In the genomic region with DNA sequence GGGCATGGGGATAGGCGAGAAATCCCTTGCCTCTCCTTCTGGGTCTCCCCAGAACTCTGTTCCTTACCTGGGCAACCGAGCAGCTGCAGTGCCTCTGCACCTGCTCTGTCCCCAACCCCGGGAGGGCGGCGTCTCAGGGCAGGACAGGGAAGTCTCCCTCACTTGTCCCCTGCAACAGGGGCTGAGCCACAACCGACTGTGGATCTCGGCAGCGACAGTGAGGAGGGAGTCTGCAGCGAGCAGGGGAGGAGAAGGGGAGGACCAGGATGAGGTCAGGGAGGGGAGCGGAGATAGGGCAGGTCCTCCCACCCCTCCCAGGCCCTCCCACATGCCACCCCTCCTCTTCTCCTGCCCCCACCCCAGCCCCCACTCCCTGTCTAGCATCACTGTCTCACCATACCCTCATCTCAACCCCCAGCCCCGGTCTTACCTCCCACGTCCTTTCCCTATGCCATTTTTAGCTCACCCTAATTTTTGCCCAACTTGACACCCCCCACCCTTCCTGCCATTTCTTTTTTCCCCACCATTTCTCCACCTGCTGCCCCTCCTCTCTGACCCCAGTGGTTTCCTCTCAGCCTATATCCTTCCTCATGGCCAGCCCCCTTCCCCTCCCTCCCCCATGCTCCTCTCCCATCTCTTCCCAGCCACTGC, we compare ENCODE assay signal across 9 cellular contexts. TPM values are rescaled to one million over a fixed set of nuclear protein-coding genes. Genes with fewer than 3 reads are reported as not detected.
DNase-seq lines count a peak whose midpoint lies in the region; TF ChIP-seq lines count a peak whose summit lies in the region.
"Had no signal": no experiment of that assay in that cellular context is flagged by ENCODE, and none has a peak within 500 bp of the region (broad histone marks: within the 10 kb centered on the region; RNA-seq: fewer than 3 reads in every experiment).

A gene with protein sequence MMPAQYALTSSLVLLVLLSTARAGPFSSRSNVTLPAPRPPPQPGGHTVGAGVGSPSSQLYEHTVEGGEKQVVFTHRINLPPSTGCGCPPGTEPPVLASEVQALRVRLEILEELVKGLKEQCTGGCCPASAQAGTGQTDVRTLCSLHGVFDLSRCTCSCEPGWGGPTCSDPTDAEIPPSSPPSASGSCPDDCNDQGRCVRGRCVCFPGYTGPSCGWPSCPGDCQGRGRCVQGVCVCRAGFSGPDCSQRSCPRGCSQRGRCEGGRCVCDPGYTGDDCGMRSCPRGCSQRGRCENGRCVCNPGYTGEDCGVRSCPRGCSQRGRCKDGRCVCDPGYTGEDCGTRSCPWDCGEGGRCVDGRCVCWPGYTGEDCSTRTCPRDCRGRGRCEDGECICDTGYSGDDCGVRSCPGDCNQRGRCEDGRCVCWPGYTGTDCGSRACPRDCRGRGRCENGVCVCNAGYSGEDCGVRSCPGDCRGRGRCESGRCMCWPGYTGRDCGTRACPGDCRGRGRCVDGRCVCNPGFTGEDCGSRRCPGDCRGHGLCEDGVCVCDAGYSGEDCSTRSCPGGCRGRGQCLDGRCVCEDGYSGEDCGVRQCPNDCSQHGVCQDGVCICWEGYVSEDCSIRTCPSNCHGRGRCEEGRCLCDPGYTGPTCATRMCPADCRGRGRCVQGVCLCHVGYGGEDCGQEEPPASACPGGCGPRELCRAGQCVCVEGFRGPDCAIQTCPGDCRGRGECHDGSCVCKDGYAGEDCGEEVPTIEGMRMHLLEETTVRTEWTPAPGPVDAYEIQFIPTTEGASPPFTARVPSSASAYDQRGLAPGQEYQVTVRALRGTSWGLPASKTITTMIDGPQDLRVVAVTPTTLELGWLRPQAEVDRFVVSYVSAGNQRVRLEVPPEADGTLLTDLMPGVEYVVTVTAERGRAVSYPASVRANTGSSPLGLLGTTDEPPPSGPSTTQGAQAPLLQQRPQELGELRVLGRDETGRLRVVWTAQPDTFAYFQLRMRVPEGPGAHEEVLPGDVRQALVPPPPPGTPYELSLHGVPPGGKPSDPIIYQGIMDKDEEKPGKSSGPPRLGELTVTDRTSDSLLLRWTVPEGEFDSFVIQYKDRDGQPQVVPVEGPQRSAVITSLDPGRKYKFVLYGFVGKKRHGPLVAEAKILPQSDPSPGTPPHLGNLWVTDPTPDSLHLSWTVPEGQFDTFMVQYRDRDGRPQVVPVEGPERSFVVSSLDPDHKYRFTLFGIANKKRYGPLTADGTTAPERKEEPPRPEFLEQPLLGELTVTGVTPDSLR (N-terminal part only) (minus strand): TSS at position 225 of the 651 bp plus-strand sequence. CDS start 11,140 bp downstream, outside the sequence.

- peak within 1 kb of the TSS; percentile 69 for H3K27ac ChIP-seq in ACC112 (ENCODE audit: low read depth, low read length)
- no peak within 1 kb of the TSS for H3K27ac ChIP-seq in neuronal stem cell (replicated peaks; ENCODE audit: low read length)
- H3K27ac ChIP-seq in mesendoderm (ENCODE audit: low read depth, low read length), result no peak within 1 kb of the TSS

- H3K18ac ChIP-seq in neuronal stem cell (ENCODE audit: low read length) (peak within 1 kb of the TSS; percentile 42), mesendoderm (ENCODE audit: low read length) (no peak within 1 kb of the TSS)

- H2AK5ac ChIP-seq in neuronal stem cell (ENCODE audit: low read depth, low read length), result peak within 1 kb of the TSS; percentile 30
- H2AK5ac ChIP-seq in mesendoderm (ENCODE audit: low read length), result no peak within 1 kb of the TSS

- H3K27me3 ChIP-seq in ACC112 (ENCODE audit: insufficient read depth, low read length) (no peaks in the 10 kb centered on the region), neuronal stem cell (ENCODE audit: control insufficient read depth in 3 of 3, insufficient read depth in 3 of 3, low read depth in 1 of 3, low read length in 3 of 3) (peaks cover 0 to 16% (median 11%) of the 10 kb centered on the region in 3 experiments), mesendoderm (ENCODE audit: insufficient read depth, low read length, poor library complexity) (peaks cover 3% of the 10 kb centered on the region)

- no peak within 1 kb of the TSS for H2BK12ac ChIP-seq in neuronal stem cell (ENCODE audit: low read length)

- H4K91ac ChIP-seq in neuronal stem cell (ENCODE audit: low read depth, low read length, poor library complexity), result peak within 1 kb of the TSS; percentile 8

- H4K5ac ChIP-seq in mesendoderm (ENCODE audit: low read length), result no peak within 1 kb of the TSS

- H2BK120ac ChIP-seq in neuronal stem cell (ENCODE audit: low read depth, low read length), result no peak within 1 kb of the TSS
- no peak within 1 kb of the TSS for H2BK120ac ChIP-seq in mesendoderm (ENCODE audit: low read depth, low read length)

- peak within 1 kb of the TSS; percentile 66 for H3K4me3 ChIP-seq in ACC112 (ENCODE audit: low read depth, low read length)
- H3K4me3 ChIP-seq in fibroblast of pulmonary artery (replicated peaks; ENCODE audit: low read depth, low read length), result peak within 1 kb of the TSS; percentile 41
- peak within 1 kb of the TSS in 1 of 2 donors; percentile 22 for H3K4me3 ChIP-seq in neuronal stem cell (ENCODE audit: low read length in 2 of 2)
- no peak within 1 kb of the TSS for H3K4me3 ChIP-seq in mesendoderm (ENCODE audit: low read length)

- no peak within 1 kb of the TSS for H3K4me2 ChIP-seq in neuronal stem cell (ENCODE audit: insufficient read depth, low read length, poor library complexity, severe bottlenecking)
- no peak within 1 kb of the TSS for H3K4me2 ChIP-seq in mesendoderm (ENCODE audit: low read length)

- no peak within 1 kb of the TSS for H4K8ac ChIP-seq in neuronal stem cell (ENCODE audit: low read depth, low read length)
- no peak within 1 kb of the TSS for H4K8ac ChIP-seq in mesendoderm (ENCODE audit: low read depth, low read length)

- H3K9ac ChIP-seq in neuronal stem cell (ENCODE audit: low read depth, low read length, poor library complexity) (peak within 1 kb of the TSS; percentile 22), mesendoderm (ENCODE audit: low read length) (no peak within 1 kb of the TSS)

- H2AFZ ChIP-seq in ACC112 (ENCODE audit: low read length, unreplicated experiment), result no peak within 1 kb of the TSS
- peak within 1 kb of the TSS; percentile 15 for H2AFZ ChIP-seq in neuronal stem cell (ENCODE audit: low read length)

- H3K79me1 ChIP-seq in neuronal stem cell (ENCODE audit: low read depth, low read length) (no peaks in the 10 kb centered on the region), mesendoderm (ENCODE audit: low read length) (no peaks in the 10 kb centered on the region)

- H2BK15ac ChIP-seq in neuronal stem cell (ENCODE audit: low read length) (peak within 1 kb of the TSS; percentile 24), mesendoderm (replicated peaks; ENCODE audit: low read depth) (no peak within 1 kb of the TSS)

- no peak within 1 kb of the TSS for H3K4ac ChIP-seq in neuronal stem cell (ENCODE audit: low read length)
- H3K4ac ChIP-seq in mesendoderm (ENCODE audit: low read depth, low read length), result no peak within 1 kb of the TSS

- H2BK5ac ChIP-seq in neuronal stem cell (ENCODE audit: low read length) (no peak within 1 kb of the TSS), mesendoderm (ENCODE audit: low read length) (no peak within 1 kb of the TSS)

- H3K23ac ChIP-seq in neuronal stem cell (ENCODE audit: low read depth, low read length, poor library complexity) (peak within 1 kb of the TSS; percentile 17), mesendoderm (ENCODE audit: low read length) (no peak within 1 kb of the TSS)

- H3K14ac ChIP-seq in neuronal stem cell (ENCODE audit: low read length), result peak within 1 kb of the TSS; percentile 47

- DNase-seq in OCI-M1 (lab: John Stamatoyannopoulos, UW) (peak; percentile 48), fibroblast of pulmonary artery (ENCODE audit: low read depth) (no peak), neuronal stem cell (ENCODE audit: low spot score) (no peak), hepatic stellate cell (ENCODE audit: low spot score) (no peak), amygdala (lab: John Stamatoyannopoulos, UW) (no peak), mesendoderm (no peak), occipital lobe (lab: John Stamatoyannopoulos, UW) (no peak)
- DNase-seq: NCI-H774 had no signal

- no CpG with 5 or more reads among the region's 12 CpGs for WGBS in neuronal stem cell (ENCODE audit: extremely low coverage in 2 of 2, insufficient read length in 2 of 2, insufficient replicate concordance in 1 of 2), 2 donors
- no CpG with 5 or more reads among the region's 12 CpGs for WGBS in mesendoderm (ENCODE audit: extremely low coverage, insufficient coverage, low lambda C conversion rate)

- H3K4me1 ChIP-seq in ACC112 (ENCODE audit: control insufficient read depth, insufficient read depth, low read length, unreplicated experiment), result peaks cover 49% of the 10 kb centered on the region
- H3K4me1 ChIP-seq in neuronal stem cell (ENCODE audit: control insufficient read depth in 2 of 2, insufficient read depth in 1 of 2, low read depth in 1 of 2, low read length in 2 of 2), result peaks cover 15 to 22% of the 10 kb centered on the region in 2 donors
- H3K4me1 ChIP-seq in mesendoderm (ENCODE audit: control insufficient read depth, low read depth, low read length), result no peaks in the 10 kb centered on the region

- H3K79me2 ChIP-seq in ACC112 (ENCODE audit: control insufficient read depth, insufficient read depth, low read length, unreplicated experiment), result no peaks in the 10 kb centered on the region
- no peaks in the 10 kb centered on the region for H3K79me2 ChIP-seq in mesendoderm (ENCODE audit: control insufficient read depth, insufficient read depth, low read length)

- H3K36me3 ChIP-seq in ACC112 (ENCODE audit: insufficient read depth, low read length) (no peaks in the 10 kb centered on the region), neuronal stem cell (replicated peaks in 1 of 2; ENCODE audit: control insufficient read depth in 2 of 2, insufficient read depth in 2 of 2, low read length in 2 of 2) (peaks cover 2 to 7% of the 10 kb centered on the region in 2 donors), mesendoderm (ENCODE audit: control insufficient read depth, insufficient read depth, low read length) (no peaks in the 10 kb centered on the region)

- no peak within 1 kb of the TSS for H3K56ac ChIP-seq in mesendoderm (ENCODE audit: low read length)

- no peak for TF ChIP-seq CTCF in fibroblast of pulmonary artery (IDR thresholded peaks at IDR 0.05; ENCODE audit: low read length, missing control alignments)

- H3K9me3 ChIP-seq in neuronal stem cell (replicated peaks in 1 of 2; ENCODE audit: control insufficient read depth in 2 of 2, insufficient read depth in 1 of 2, low read depth in 1 of 2, low read length in 2 of 2), result peaks cover 0 to 2% of the 10 kb centered on the region in 2 donors

RNA-seq across cellular contexts. Expression of the gene that starts here (rescaled TPM):
- polyA plus RNA-seq in neuronal stem cell (2013, experiment 1 of 2), result 4.0 TPM
- 3.8 TPM for polyA plus RNA-seq in neuronal stem cell (2013, experiment 2 of 2)
- 1.1 TPM for polyA plus RNA-seq in mesendoderm (2013, experiment 1 of 2)
- 1.2 TPM for polyA plus RNA-seq in mesendoderm (2013, experiment 2 of 2)
- 2.5 TPM for total RNA-seq in occipital lobe
